In genomic region chr1:171286032-171286705, GRCh38 we compare ENCODE assay signal across 11 cellular contexts.
DNase-seq lines count a peak whose midpoint lies in the region; ATAC-seq lines count a peak whose summit lies in the region.
"Had no signal": no experiment of that assay in that cellular context is flagged by ENCODE, and none has a peak within 500 bp of the region (broad histone marks: within the 10 kb centered on the region; RNA-seq: fewer than 3 reads in every experiment).

No MANE protein-coding gene starts in this region.

- peak; percentile 55 for ATAC-seq in GM18907 (IDR thresholded peaks at IDR 0.05; ENCODE audit: unreplicated experiment)
- peak; percentile 71 for ATAC-seq in HG03039 (IDR thresholded peaks at IDR 0.05; ENCODE audit: unreplicated experiment)

- H3K27ac ChIP-seq in substantia nigra (ENCODE audit: low read depth, low read length, poor library complexity, severe bottlenecking): no peak overlapping the region
- H3K27ac ChIP-seq: PC-9 had no signal

- peak; percentile 83 for DNase-seq in SIG-M5 treated with dmso at 0.1 percent for 504 hours (lab: John Stamatoyannopoulos, UW; ENCODE audit: unreplicated experiment)
- peak; percentile 61 for DNase-seq in kidney glomerular epithelial cell (lab: John Stamatoyannopoulos, UW)
- no peak for DNase-seq in medulla oblongata (ENCODE audit: extremely low spot score)
- DNase-seq in NCI-H2171 (lab: John Stamatoyannopoulos, UW): no peak
- no peak for DNase-seq in activated CD8-positive, alpha-beta memory T cell treated with anti-CD3 and anti-CD28 coated beads, Interleukin-2, amount 50 U/mL, for 48 hours
- DNase-seq in substantia nigra (lab: John Stamatoyannopoulos, UW): no peak
- DNase-seq: activated T-cell treated with anti-CD3 and anti-CD28 coated beads, Interleukin-2, amount 50 U/mL, for 4 hours; PC-9; stimulated activated CD4-positive, alpha-beta T cell treated with anti-CD3 and anti-CD28 coated beads, Interleukin-2, amount 100 ng/mL, for 24 hours had no signal

Comparison
In these comparisons a context has a peak if more than half of its experiments do, and no peak if none do; other contexts are left out.
1. DNase-seq: peak in SIG-M5 treated with dmso at 0.1 percent for 504 hours (single experiment) and kidney glomerular epithelial cell (single experiment); none in medulla oblongata (single experiment), NCI-H2171 (single experiment), activated CD8-positive, alpha-beta memory T cell treated with anti-CD3 and anti-CD28 coated beads, Interleukin-2, amount 50 U/mL, for 48 hours (single experiment) and substantia nigra (0 of 49).